In genomic region chr4:56978750-56979303, GRCh38 we compare ENCODE assay signal across 7 cellular contexts. TPM values are rescaled to one million over a fixed set of nuclear protein-coding genes. Genes with fewer than 3 reads are reported as not detected.
DNase-seq lines count a peak whose midpoint lies in the region; ATAC-seq and TF ChIP-seq lines count a peak whose summit lies in the region.

TSS of gene POLR2B (plus strand) at chr4:56978896. CDS start at chr4:56978986, 90 bp downstream.

- H3K36me3 ChIP-seq in hepatocyte (replicated peaks; ENCODE audit: insufficient read depth, low read depth) = no peaks in the 10 kb centered on the region

- peak within 1 kb of the TSS; percentile 99 for H3K4me3 ChIP-seq in astrocyte of the cerebellum (ENCODE audit: low read depth, low read length)
- peak within 1 kb of the TSS; percentile 56 for H3K4me3 ChIP-seq in hepatocyte
- peak within 1 kb of the TSS; percentile 81 for H3K4me3 ChIP-seq in retinal pigment epithelial cell (ENCODE audit: low read length)

- peaks cover 78% of the 10 kb centered on the region for H3K79me2 ChIP-seq in hepatocyte

- H4K20me1 ChIP-seq in hepatocyte (ENCODE audit: insufficient read depth, poor library complexity, severe bottlenecking) = peaks cover 46% of the 10 kb centered on the region

- peaks cover 14% of the 10 kb centered on the region for H3K4me1 ChIP-seq in hepatocyte (ENCODE audit: insufficient read depth)

- H3K27ac ChIP-seq in hepatocyte = peak within 1 kb of the TSS; percentile 91

- H2AFZ ChIP-seq in hepatocyte = peak within 1 kb of the TSS; percentile 45

- H3K4me2 ChIP-seq in hepatocyte = peak within 1 kb of the TSS; percentile 69

- peak; percentile 43 for ATAC-seq in GM18505 (IDR thresholded peaks at IDR 0.05; ENCODE audit: unreplicated experiment)
- ATAC-seq in HG02970 (IDR thresholded peaks at IDR 0.05; ENCODE audit: low FRiP score, unreplicated experiment) = peak; percentile 45

- TF ChIP-seq POLR2A in GM18505 (IDR thresholded peaks at IDR 0.05; ENCODE audit: borderline replicate concordance, extremely low read depth, insufficient read depth, insufficient read length) = peak; percentile 84

- H3K27me3 ChIP-seq in hepatocyte = no peaks in the 10 kb centered on the region

- peaks cover under 1% of the 10 kb centered on the region for H3K9me3 ChIP-seq in hepatocyte (ENCODE audit: low read depth)

- DNase-seq in NCI-H1930 (lab: John Stamatoyannopoulos, UW) (peak; percentile 89 to 95), T-helper 9 cell (peak; percentile 69), astrocyte of the cerebellum (ENCODE audit: low read depth) (peak; percentile 77), hepatocyte (ENCODE audit: low spot score) (peak; percentile 96), retinal pigment epithelial cell (ENCODE audit: low read depth) (peak; percentile 78)

- TF ChIP-seq CTCF in astrocyte of the cerebellum (IDR thresholded peaks at IDR 0.05; ENCODE audit: low read depth, low read length, missing control alignments) (no peak), hepatocyte (IDR thresholded peaks at IDR 0.05; ENCODE audit: poor library complexity) (no peak), retinal pigment epithelial cell (conservative IDR thresholded peaks at IDR 0.05; ENCODE audit: low read depth, low read length) (no peak)

- H3K9me2 ChIP-seq in hepatocyte (replicated peaks; ENCODE audit: insufficient read depth) = no peaks in the 10 kb centered on the region

- in situ Hi-C loops in astrocyte of the cerebellum (cut with HindIII; ENCODE audit: low sequenced_read_pairs) = no loop called here

- WGBS in hepatocyte (ENCODE audit: low lambda C conversion rate, missing lambda C conversion rate) = under 1% methylated on average over 37 of the region's 37 CpGs

RNA-seq across cellular contexts. Expression of gene POLR2B, which starts in this region (rescaled TPM):
- 110 and 119 TPM in 2 replicates for total RNA-seq in hepatocyte
- polyA plus RNA-seq in hepatocyte = 43.1 and 52.4 TPM in 2 replicates

Comparison
In these comparisons a context has a peak if more than half of its experiments do, and no peak if none do; other contexts are left out.
1. Peak in every context shown above with its lines: DNase-seq, ATAC-seq, H3K4me3 ChIP-seq and H3K27ac ChIP-seq.